Comparison of ENCODE assay signal across 15 cellular contexts in genomic region chr17:48102700-48103378, GRCh38. TPM values are rescaled to one million over a fixed set of nuclear protein-coding genes. Genes with fewer than 3 reads are reported as not detected.
DNase-seq lines count a peak whose midpoint lies in the region; ATAC-seq, FAIRE-seq and TF ChIP-seq lines count a peak whose summit lies in the region.
"Had no signal": no experiment of that assay in that cellular context is flagged by ENCODE, and none has a peak within 500 bp of the region (broad histone marks: within the 10 kb centered on the region; RNA-seq: fewer than 3 reads in every experiment).

No MANE protein-coding gene starts in this region.

- peaks cover 20% of the 10 kb centered on the region for H4K20me1 ChIP-seq in astrocyte (ENCODE audit: insufficient read depth, low read length)

- peaks cover 57% of the 10 kb centered on the region for H3K4me1 Mint-ChIP-seq in activated CD4-positive, alpha-beta T cell treated with anti-CD3 and anti-CD28 coated beads, Interleukin-2, amount 10 ng/mL, durations not matched to agents 7 days and 5 days
- H3K4me1 Mint-ChIP-seq in astrocyte (ENCODE audit: low read depth, unreplicated experiment), result no peaks in the 10 kb centered on the region
- peaks cover 52% of the 10 kb centered on the region for H3K4me1 Mint-ChIP-seq in stimulated activated effector memory CD8-positive, alpha-beta T cell treated with anti-CD3 and anti-CD28 coated beads, Interleukin-12 subunit alpha, Interleukin-12 subunit beta, amount 100 ng/mL, for 72 hours

- H3K4me3 ChIP-seq in astrocyte (ENCODE audit: insufficient read depth, low read depth, low read length), result no peak overlapping the region
- H3K4me3 ChIP-seq in MG63, result no peak overlapping the region
- no peak overlapping the region for H3K4me3 ChIP-seq in foreskin fibroblast (ENCODE audit: low read depth in 1 of 2, low read length in 2 of 2)

- no peak for TF ChIP-seq CTCF in astrocyte (IDR thresholded peaks at IDR 0.05; ENCODE audit: insufficient read depth, low read depth, low read length)
- TF ChIP-seq CTCF in foreskin fibroblast (IDR thresholded peaks at IDR 0.05; ENCODE audit: low read depth, low read length), result no peak

- peak overlapping the region; percentile 88 for H3K27ac Mint-ChIP-seq in activated CD4-positive, alpha-beta T cell treated with anti-CD3 and anti-CD28 coated beads, Interleukin-2, amount 10 ng/mL, durations not matched to agents 7 days and 5 days
- no peak overlapping the region for H3K27ac Mint-ChIP-seq in astrocyte (ENCODE audit: unreplicated experiment)
- H3K27ac Mint-ChIP-seq in stimulated activated effector memory CD8-positive, alpha-beta T cell treated with anti-CD3 and anti-CD28 coated beads, Interleukin-12 subunit alpha, Interleukin-12 subunit beta, amount 100 ng/mL, for 72 hours, result peak overlapping the region; percentile 52

- H3K27me3 Mint-ChIP-seq in activated CD4-positive, alpha-beta T cell treated with anti-CD3 and anti-CD28 coated beads, Interleukin-2, amount 10 ng/mL, durations not matched to agents 7 days and 5 days, result no peaks in the 10 kb centered on the region
- H3K27me3 Mint-ChIP-seq in astrocyte (ENCODE audit: low read depth, unreplicated experiment), result no peaks in the 10 kb centered on the region

- H2AFZ ChIP-seq in astrocyte (ENCODE audit: low read depth, low read length), result no peak overlapping the region

- POLR2A ChIA-PET in activated CD4-positive, alpha-beta T cell treated with anti-CD3 and anti-CD28 coated beads, Interleukin-2, amount 10 ng/mL, durations not matched to agents 7 days and 5 days (lab: Charles Lee), result no interaction called here

- DNase-seq in activated CD4-positive, alpha-beta T cell treated with anti-CD3 and anti-CD28 coated beads, Interleukin-2, amount 10 ng/mL, durations not matched to agents 7 days and 5 days, result peak; percentile 55
- no peak for DNase-seq in activated CD4-positive, alpha-beta T cell treated with anti-CD3 and anti-CD28 coated beads for 1 hour
- DNase-seq in OCI-M1 (lab: John Stamatoyannopoulos, UW), result peak; percentile 25
- no peak for DNase-seq in astrocyte (ENCODE audit: low read depth)
- peak in 1 of 2 donors; percentile 58 for DNase-seq in stimulated activated effector memory CD8-positive, alpha-beta T cell treated with anti-CD3 and anti-CD28 coated beads, Interleukin-12 subunit alpha, Interleukin-12 subunit beta, amount 100 ng/mL, for 72 hours (ENCODE audit: low spot score in 2 of 2)
- DNase-seq in MG63, result no peak
- DNase-seq in foreskin fibroblast, result no peak
- no peak for DNase-seq in NCI-H2171 (lab: John Stamatoyannopoulos, UW)
- DNase-seq: activated CD8-positive, alpha-beta memory T cell treated with anti-CD3 and anti-CD28 coated beads for 24 hours; BE2C; cerebellar nuclear complex; lower lobe of right lung; small intestine had no signal

- CTCF ChIA-PET in activated CD4-positive, alpha-beta T cell treated with anti-CD3 and anti-CD28 coated beads, Interleukin-2, amount 10 ng/mL, durations not matched to agents 7 days and 5 days (lab: Charles Lee), result interaction anchor here (0.6 to 1.1 kb wide), 2 partner anchors 9 to 170 kb away, joined by 3 to 4 read pairs; no protein-coding TSS in a partner anchor

- H3K4me2 ChIP-seq in astrocyte (ENCODE audit: low read length), result no peak overlapping the region

- H3K9me3 ChIP-seq in astrocyte (ENCODE audit: insufficient read depth, low read depth, low read length), result no peaks in the 10 kb centered on the region
- H3K9me3 ChIP-seq in MG63, result peaks cover 6% of the 10 kb centered on the region
- H3K9me3 ChIP-seq: BE2C, lower lobe of right lung had no signal

- H3K9me3 Mint-ChIP-seq in activated CD4-positive, alpha-beta T cell treated with anti-CD3 and anti-CD28 coated beads, Interleukin-2, amount 10 ng/mL, durations not matched to agents 7 days and 5 days, result peaks cover 12% of the 10 kb centered on the region
- H3K9me3 Mint-ChIP-seq in astrocyte (ENCODE audit: unreplicated experiment), result no peaks in the 10 kb centered on the region
- H3K9me3 Mint-ChIP-seq in stimulated activated effector memory CD8-positive, alpha-beta T cell treated with anti-CD3 and anti-CD28 coated beads, Interleukin-12 subunit alpha, Interleukin-12 subunit beta, amount 100 ng/mL, for 72 hours, result peaks cover 3% of the 10 kb centered on the region

- no peaks in the 10 kb centered on the region for H3K27me3 ChIP-seq in astrocyte (ENCODE audit: insufficient read depth, low read length)
- H3K27me3 ChIP-seq in MG63, result no peaks in the 10 kb centered on the region
- H3K27me3 ChIP-seq: BE2C had no signal

- H3K9ac ChIP-seq in astrocyte (ENCODE audit: low read length), result no peak overlapping the region

- no peak for FAIRE-seq in astrocyte (lab: Jason Lieb, UNC)
- FAIRE-seq: frontal cortex, GM12892, small intestine had no signal

- no peak for ATAC-seq in stimulated activated effector memory CD8-positive, alpha-beta T cell treated with anti-CD3 and anti-CD28 coated beads, Interleukin-12 subunit alpha, Interleukin-12 subunit beta, amount 100 ng/mL, for 72 hours
- ATAC-seq: lower lobe of right lung had no signal

- H3K27ac ChIP-seq in astrocyte (ENCODE audit: low read depth, low read length), result no peak overlapping the region
- H3K27ac ChIP-seq: lower lobe of right lung had no signal

- peaks cover 16% of the 10 kb centered on the region for H3K36me3 Mint-ChIP-seq in activated CD4-positive, alpha-beta T cell treated with anti-CD3 and anti-CD28 coated beads, Interleukin-2, amount 10 ng/mL, durations not matched to agents 7 days and 5 days (ENCODE audit: low read depth)
- H3K36me3 Mint-ChIP-seq in astrocyte (ENCODE audit: low read depth, unreplicated experiment), result no peaks in the 10 kb centered on the region
- peaks cover 22% of the 10 kb centered on the region for H3K36me3 Mint-ChIP-seq in stimulated activated effector memory CD8-positive, alpha-beta T cell treated with anti-CD3 and anti-CD28 coated beads, Interleukin-12 subunit alpha, Interleukin-12 subunit beta, amount 100 ng/mL, for 72 hours

- peaks cover 38% of the 10 kb centered on the region for H3K79me2 ChIP-seq in astrocyte (ENCODE audit: insufficient read depth, low read length)

- H3K4me3 Mint-ChIP-seq in activated CD4-positive, alpha-beta T cell treated with anti-CD3 and anti-CD28 coated beads, Interleukin-2, amount 10 ng/mL, durations not matched to agents 7 days and 5 days, result peak overlapping the region; percentile 96
- H3K4me3 Mint-ChIP-seq in astrocyte (ENCODE audit: unreplicated experiment), result peak overlapping the region; percentile 60
- peak overlapping the region; percentile 99 for H3K4me3 Mint-ChIP-seq in stimulated activated effector memory CD8-positive, alpha-beta T cell treated with anti-CD3 and anti-CD28 coated beads, Interleukin-12 subunit alpha, Interleukin-12 subunit beta, amount 100 ng/mL, for 72 hours

- H3K36me3 ChIP-seq in astrocyte (ENCODE audit: insufficient read depth, low read length) (no peaks in the 10 kb centered on the region), MG63 (peaks cover 12% of the 10 kb centered on the region)
- H3K36me3 ChIP-seq: BE2C, lower lobe of right lung had no signal

- H3K4me1 ChIP-seq in astrocyte (ENCODE audit: insufficient read depth, low read length), result peaks cover 6% of the 10 kb centered on the region
- H3K4me1 ChIP-seq: BE2C had no signal

RNA-seq across cellular contexts. Expression of gene CBX1, which starts 1.6 kb away (rescaled TPM):
- total RNA-seq in activated CD4-positive, alpha-beta T cell treated with anti-CD3 and anti-CD28 coated beads, Interleukin-2, amount 10 ng/mL, durations not matched to agents 7 days and 5 days, result 10 to 100 TPM; 63.6 to 64.8 TPM
- 62.8 and 69.3 TPM in 2 replicates for total RNA-seq in astrocyte
- total RNA-seq in MG63 (2014; rRNA removed; shearing (Covaris generic); ENCODE audit: low replicate concordance), result 50.7 and 59.1 TPM in 2 replicates

RNA-seq across cellular contexts. Expression of gene SNX11, which starts 4.7 kb away (rescaled TPM):
- total RNA-seq in activated CD4-positive, alpha-beta T cell treated with anti-CD3 and anti-CD28 coated beads, Interleukin-2, amount 10 ng/mL, durations not matched to agents 7 days and 5 days, result 10 to 100 TPM; 21.2 to 22.4 TPM
- total RNA-seq in astrocyte, result 30.4 and 33.3 TPM in 2 replicates
- 19.3 and 19.7 TPM in 2 replicates for total RNA-seq in MG63 (2014; rRNA removed; shearing (Covaris generic); ENCODE audit: low replicate concordance)

RNA-seq across cellular contexts. Expression of gene NFE2L1, which starts 54.7 kb away (rescaled TPM):
- 10 to 100 TPM; 53.2 to 65.9 TPM for total RNA-seq in activated CD4-positive, alpha-beta T cell treated with anti-CD3 and anti-CD28 coated beads, Interleukin-2, amount 10 ng/mL, durations not matched to agents 7 days and 5 days
- 344 and 348 TPM in 2 replicates for total RNA-seq in astrocyte
- total RNA-seq in MG63 (2014; rRNA removed; shearing (Covaris generic); ENCODE audit: low replicate concordance), result 33.6 and 47.7 TPM in 2 replicates

Comparison
In these comparisons a context has a peak if more than half of its experiments do, and no peak if none do; other contexts are left out.
1. DNase-seq: peak in activated CD4-positive, alpha-beta T cell treated with anti-CD3 and anti-CD28 coated beads, Interleukin-2, amount 10 ng/mL, durations not matched to agents 7 days and 5 days (single experiment) and OCI-M1 (single experiment); none in activated CD4-positive, alpha-beta T cell treated with anti-CD3 and anti-CD28 coated beads for 1 hour (single experiment), astrocyte (single experiment), MG63 (single experiment), foreskin fibroblast (0 of 2) and NCI-H2171 (single experiment).
2. Peak in every context shown above with its lines, with median percentiles within 50 percentile points of each other: H3K4me3 Mint-ChIP-seq.